ENCODE assay signal across 8 cellular contexts in the genomic region with DNA sequence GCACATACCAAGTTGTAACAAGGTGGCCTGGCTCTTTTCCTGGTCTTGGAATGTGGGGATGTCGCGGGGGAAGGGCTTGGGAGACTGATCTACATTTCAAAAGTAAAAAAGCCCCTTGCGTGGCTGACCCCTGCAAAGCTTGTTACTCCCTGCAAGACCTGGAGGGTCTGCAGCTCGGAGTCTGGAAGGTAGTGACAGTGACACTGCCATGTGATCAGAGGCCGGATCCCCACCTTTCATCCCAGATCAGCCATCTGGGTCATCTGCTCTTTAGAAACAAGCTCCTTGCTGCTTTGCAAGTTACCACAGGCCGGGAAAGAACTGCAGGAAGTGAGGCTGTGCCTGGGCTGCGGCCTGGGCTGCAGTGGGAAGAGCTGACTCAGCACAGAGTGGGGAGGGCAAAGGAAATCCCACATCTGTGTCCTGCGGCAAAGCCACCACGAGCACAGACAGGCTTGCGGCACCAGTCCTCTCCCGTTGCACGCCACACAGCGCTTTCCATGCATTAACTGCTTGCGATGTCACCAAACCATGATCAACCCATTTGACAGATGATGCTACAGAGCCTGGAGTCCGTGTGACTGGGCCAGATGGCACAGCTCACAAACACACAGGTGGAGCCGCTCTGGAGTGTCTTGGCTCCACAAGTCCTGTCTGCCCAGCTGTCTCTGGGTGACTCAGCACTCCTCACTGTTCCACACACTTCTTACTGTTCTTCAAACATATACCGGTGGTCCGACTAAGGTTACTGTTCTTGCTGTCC.
DNase-seq lines count a peak whose midpoint lies in the region; ATAC-seq and TF ChIP-seq lines count a peak whose summit lies in the region.

No MANE protein-coding gene starts in this region.

- WGBS in mammary epithelial cell (ENCODE audit: low coverage, missing lambda C conversion rate), result 4% methylated on average over 16 of the region's 18 CpGs

- peak overlapping the region; percentile 75 for H3K27ac ChIP-seq in mammary epithelial cell (ENCODE audit: insufficient read depth, low read depth, low read length)

- H3K79me2 ChIP-seq in mammary epithelial cell (ENCODE audit: insufficient read depth, low read length), result peaks cover 77% of the 10 kb centered on the region

- H4K20me1 ChIP-seq in mammary epithelial cell (ENCODE audit: insufficient read depth, low read length), result no peaks in the 10 kb centered on the region

- in situ Hi-C loops in mammary epithelial cell (cut with MboI; ENCODE audit: low sequenced_read_pairs in 2 of 2), result no loop called here

- H2AFZ ChIP-seq in mammary epithelial cell (ENCODE audit: low read depth, low read length), result no peak overlapping the region

- H3K27me3 ChIP-seq in mammary epithelial cell (ENCODE audit: insufficient read depth, low read length), result no peaks in the 10 kb centered on the region

- dilution Hi-C loops in mammary epithelial cell (cut with HindIII; ENCODE audit: low sequenced_read_pairs), result no loop called here

- peak overlapping the region; percentile 59 for H3K4me2 ChIP-seq in mammary epithelial cell (ENCODE audit: insufficient read depth, low read depth, low read length)

- BruUV-seq in mammary epithelial cell (replicated peaks; lab: Mats Ljungman, UMichigan), result no TSS peak

- H3K4me3 ChIP-seq in mammary epithelial cell (replicated peaks in 1 of 3; ENCODE audit: insufficient read depth in 1 of 3, low read depth in 2 of 3, low read length in 3 of 3), result no peak overlapping the region

- H3K4me1 ChIP-seq in mammary epithelial cell (ENCODE audit: insufficient read depth, low read length), result peaks cover 72% of the 10 kb centered on the region

- H3K9me3 ChIP-seq in mammary epithelial cell (replicated peaks; ENCODE audit: insufficient read depth, low read length), result no peaks in the 10 kb centered on the region

- CTCF ChIA-PET in mammary epithelial cell (lab: Charles Lee; ENCODE audit: low non-redundant PET), result no interaction called here

- intact Hi-C loops in mammary epithelial cell (cut with micrococcal nuclease), result no loop called here

- TF ChIP-seq CTCF in mammary epithelial cell (conservative IDR thresholded peaks at IDR 0.05 in 1 of 2, IDR thresholded peaks at IDR 0.05 in 1 of 2; ENCODE audit: extremely low read depth in 1 of 2, insufficient read depth in 1 of 2, low read depth in 1 of 2, low read length in 2 of 2), result no peak

- peaks cover 1% of the 10 kb centered on the region for H3K36me3 ChIP-seq in mammary epithelial cell (ENCODE audit: insufficient read depth, low read length)

- ATAC-seq in GM21381 (IDR thresholded peaks at IDR 0.05; ENCODE audit: unreplicated experiment), result no peak

- DNase-seq in NCI-H82 (lab: John Stamatoyannopoulos, UW) (peak; percentile 24), NCI-H82 treated with DMSO at 0.1 percent for 48 hours (lab: John Stamatoyannopoulos, UW; ENCODE audit: unreplicated experiment) (no peak), SIG-M5 treated with dmso at 0.1 percent for 504 hours (lab: John Stamatoyannopoulos, UW; ENCODE audit: unreplicated experiment) (peak; percentile 83), mammary epithelial cell (peak; percentile 96), left kidney (ENCODE audit: low read depth, low spot score) (peak; percentile 59), stromal cell of bone marrow (ENCODE audit: low read depth) (peak; percentile 62), NCI-H2029 (lab: John Stamatoyannopoulos, UW) (no peak)

- H3K9ac ChIP-seq in mammary epithelial cell (ENCODE audit: insufficient read depth, low read length), result no peak overlapping the region

Comparison
In these comparisons a context has a peak if more than half of its experiments do, and no peak if none do; other contexts are left out.
1. DNase-seq: peak in NCI-H82 (single experiment), SIG-M5 treated with dmso at 0.1 percent for 504 hours (single experiment), mammary epithelial cell (single experiment), left kidney (single experiment) and stromal cell of bone marrow (single experiment); none in NCI-H82 treated with DMSO at 0.1 percent for 48 hours (single experiment) and NCI-H2029 (single experiment).